Comparison of ENCODE assay signal across 14 cellular contexts in genomic region chr14:32703246-32703645, GRCh38.
DNase-seq lines count a peak whose midpoint lies in the region; ATAC-seq and TF ChIP-seq lines count a peak whose summit lies in the region.
"Had no signal": no experiment of that assay in that cellular context is flagged by ENCODE, and none has a peak within 500 bp of the region (broad histone marks: within the 10 kb centered on the region; RNA-seq: fewer than 3 reads in every experiment).

No MANE protein-coding gene starts in this region.

- H4K20me1 ChIP-seq in IMR-90 (ENCODE audit: insufficient read depth, low read length): no peaks in the 10 kb centered on the region
- H4K20me1 ChIP-seq in smooth muscle cell (ENCODE audit: low read depth): no peaks in the 10 kb centered on the region

- no peaks in the 10 kb centered on the region for H3K27me3 ChIP-seq in IMR-90 (ENCODE audit: control insufficient read depth, insufficient read depth, low read length)
- no peaks in the 10 kb centered on the region for H3K27me3 ChIP-seq in smooth muscle cell (ENCODE audit: low read depth)
- no peaks in the 10 kb centered on the region for H3K27me3 ChIP-seq in Caco-2 (replicated peaks; ENCODE audit: control insufficient read depth, insufficient read depth, low read length)
- no peaks in the 10 kb centered on the region for H3K27me3 ChIP-seq in Peyer's patch

- no peak overlapping the region for H2AK5ac ChIP-seq in IMR-90 (ENCODE audit: low read depth, low read length)

- CTCF ChIA-PET in IMR-90 (lab: Yijun Ruan, JAX) (no interaction called here), Caco-2 (lab: Charles Lee) (no interaction called here)

- no peaks in the 10 kb centered on the region for H3F3A ChIP-seq in smooth muscle cell (ENCODE audit: low read depth)

- no peaks in the 10 kb centered on the region for H3K4me1 Mint-ChIP-seq in Caco-2 (ENCODE audit: low read depth, unreplicated experiment)

- H3K4me3 ChIP-seq in IMR-90 (ENCODE audit: insufficient read depth, low read depth, low read length) (no peak overlapping the region), smooth muscle cell (no peak overlapping the region), Caco-2 (ENCODE audit: low read depth, low read length) (no peak overlapping the region), Peyer's patch (no peak overlapping the region)
- H3K4me3 ChIP-seq: GM12878 had no signal

- H3K4me2 ChIP-seq in IMR-90 (ENCODE audit: low read depth, low read length) (no peak overlapping the region), smooth muscle cell (peak overlapping the region; percentile 75)
- H3K4me2 ChIP-seq: KMS-11, SK-N-SH had no signal

- H3K4ac ChIP-seq in IMR-90 (ENCODE audit: low read depth, low read length): no peak overlapping the region

- DNase-seq in IMR-90: no peak
- DNase-seq in epidermal melanocyte (ENCODE audit: insufficient read length, low spot score): peak; percentile 52
- DNase-seq in lung microvascular endothelial cell (ENCODE audit: low read depth in 2 of 2): peak; percentile 3 to 37
- no peak for DNase-seq in smooth muscle cell (lab: John Stamatoyannopoulos, UW; ENCODE audit: unreplicated experiment)
- DNase-seq in Caco-2: no peak
- DNase-seq in NCI-H748 (lab: John Stamatoyannopoulos, UW; ENCODE audit: unreplicated experiment): no peak
- DNase-seq in Peyer's patch: no peak
- DNase-seq: NCI-H2227 treated with DMSO at 0.1 percent for 48 hours, SK-N-SH had no signal

- no peak overlapping the region for H3K9ac ChIP-seq in IMR-90 (ENCODE audit: low read depth, low read length)
- peak overlapping the region; percentile 74 for H3K9ac ChIP-seq in smooth muscle cell (ENCODE audit: low read depth)
- H3K9ac ChIP-seq: KMS-11, SK-N-SH had no signal

- TF ChIP-seq CTCF in IMR-90 (conservative IDR thresholded peaks at IDR 0.05; ENCODE audit: low read depth, low read length): no peak
- TF ChIP-seq CTCF in smooth muscle cell (IDR thresholded peaks at IDR 0.05; ENCODE audit: borderline replicate concordance, insufficient read depth, poor library complexity, severe bottlenecking): no peak
- no peak for TF ChIP-seq CTCF in Caco-2 (IDR thresholded peaks at IDR 0.05; ENCODE audit: insufficient read depth in 1 of 2, low read depth in 1 of 2, low read length in 1 of 2, severe bottlenecking in 1 of 2, unreplicated experiment in 1 of 2)
- no peak for TF ChIP-seq CTCF in Peyer's patch (IDR thresholded peaks at IDR 0.05)

- no peak overlapping the region for H2BK5ac ChIP-seq in IMR-90 (ENCODE audit: low read depth, low read length, poor library complexity, severe bottlenecking)

- ATAC-seq in IMR-90 (ENCODE audit: low read depth): no peak
- ATAC-seq in HG02623 (IDR thresholded peaks at IDR 0.05; ENCODE audit: unreplicated experiment): no peak

- TF ChIP-seq POLR2A in IMR-90 (IDR thresholded peaks at IDR 0.05; ENCODE audit: low read depth, low read length): no peak
- TF ChIP-seq POLR2A in Peyer's patch (IDR thresholded peaks at IDR 0.05): no peak

- no peak overlapping the region for H2BK120ac ChIP-seq in IMR-90 (ENCODE audit: low read depth, low read length)

- H2AFZ ChIP-seq in IMR-90 (replicated peaks; ENCODE audit: low read length, poor library complexity) (no peak overlapping the region), smooth muscle cell (ENCODE audit: low read depth) (peak overlapping the region; percentile 83)

- no peaks in the 10 kb centered on the region for H3K9me1 ChIP-seq in IMR-90 (ENCODE audit: insufficient read depth, low read length)

- H3K36me3 ChIP-seq in IMR-90 (ENCODE audit: control insufficient read depth, insufficient read depth, low read length): no peaks in the 10 kb centered on the region
- H3K36me3 ChIP-seq in smooth muscle cell (ENCODE audit: low read depth): no peaks in the 10 kb centered on the region
- H3K36me3 ChIP-seq in Caco-2 (ENCODE audit: control insufficient read depth, insufficient read depth, low read length): no peaks in the 10 kb centered on the region
- H3K36me3 ChIP-seq in Peyer's patch: no peaks in the 10 kb centered on the region

- TF ChIP-seq RAD21 in IMR-90 (IDR thresholded peaks at IDR 0.05; ENCODE audit: low read length): no peak

- in situ Hi-C loops in IMR-90 (cut with MboI; ENCODE audit: low sequenced_read_pairs): no loop called here

- no peak overlapping the region for H2AK9ac ChIP-seq in IMR-90 (replicated peaks; ENCODE audit: low read depth, low read length, poor library complexity)

- POLR2A ChIA-PET in IMR-90 (lab: Charles Lee; ENCODE audit: unreplicated experiment): no interaction called here
- POLR2A ChIA-PET in Caco-2 (lab: Charles Lee): no interaction called here

- no peaks in the 10 kb centered on the region for H3K9me3 Mint-ChIP-seq in Caco-2 (ENCODE audit: unreplicated experiment)
- H3K9me3 Mint-ChIP-seq: CD4-positive, alpha-beta memory T cell; stimulated activated naive CD8-positive, alpha-beta T cell treated with anti-CD3 and anti-CD28 coated beads, Interleukin-15, Interleukin-2, amounts not matched to agents 100 ng/mL and 50 ng/mL, for 24 hours had no signal

- no peak overlapping the region for H3K14ac ChIP-seq in IMR-90 (replicated peaks; ENCODE audit: low read depth, low read length)

- BruUV-seq in IMR-90 (replicated peaks; lab: Mats Ljungman, UMichigan) (no TSS peak), Caco-2 (replicated peaks; lab: Mats Ljungman, UMichigan) (no TSS peak)

- H3K79me2 ChIP-seq in smooth muscle cell (ENCODE audit: low read depth): no peaks in the 10 kb centered on the region

- no peak overlapping the region for H3K23ac ChIP-seq in IMR-90 (ENCODE audit: low read depth, low read length)

- no peak overlapping the region for H3K27ac Mint-ChIP-seq in Caco-2 (ENCODE audit: unreplicated experiment)
- H3K27ac Mint-ChIP-seq: stimulated activated naive CD8-positive, alpha-beta T cell treated with anti-CD3 and anti-CD28 coated beads, Interleukin-15, Interleukin-2, amounts not matched to agents 100 ng/mL and 50 ng/mL, for 24 hours had no signal

- H2BK15ac ChIP-seq in IMR-90 (ENCODE audit: low read depth, low read length): no peak overlapping the region

- no peak overlapping the region for H3K56ac ChIP-seq in IMR-90 (ENCODE audit: extremely low read depth, insufficient read depth, low read length)

- H3K27ac ChIP-seq in IMR-90 (ENCODE audit: insufficient read depth, low read length): no peak overlapping the region
- H3K27ac ChIP-seq in smooth muscle cell (ENCODE audit: low read depth): peak overlapping the region; percentile 93
- peak overlapping the region in 2 of 4 donors; percentile 44 to 62 for H3K27ac ChIP-seq in Peyer's patch
- H3K27ac ChIP-seq: KMS-11 had no signal

- H3K9me3 ChIP-seq in IMR-90 (ENCODE audit: control insufficient read depth, insufficient read depth, low read length) (no peaks in the 10 kb centered on the region), smooth muscle cell (replicated peaks; ENCODE audit: low read depth) (no peaks in the 10 kb centered on the region), Caco-2 (no peaks in the 10 kb centered on the region), Peyer's patch (no peaks in the 10 kb centered on the region)
- H3K9me3 ChIP-seq: SK-N-SH had no signal

- no peaks in the 10 kb centered on the region for H3K79me1 ChIP-seq in IMR-90 (ENCODE audit: low read depth in 1 of 2, low read length in 2 of 2)

- H4K91ac ChIP-seq in IMR-90 (ENCODE audit: insufficient read depth, low read depth, low read length): no peak overlapping the region

- H2BK20ac ChIP-seq in IMR-90 (ENCODE audit: low read depth, low read length): no peak overlapping the region

- no peak overlapping the region for H3K18ac ChIP-seq in IMR-90 (ENCODE audit: low read depth, low read length)

- no peaks in the 10 kb centered on the region for H3K36me3 Mint-ChIP-seq in Caco-2 (ENCODE audit: insufficient read depth, unreplicated experiment)
- H3K36me3 Mint-ChIP-seq: CD4-positive, alpha-beta memory T cell had no signal

- no peak overlapping the region for H4K5ac ChIP-seq in IMR-90 (ENCODE audit: low read depth, low read length)

- 29% methylated on average over 2 of the region's 4 CpGs; no CpG with 5 or more reads in 1 of the 2 experiments for WGBS in IMR-90 (ENCODE audit: extremely low coverage in 2 of 2, insufficient read length in 1 of 2), 2 experiments
- 65% methylated on average over 4 of the region's 4 CpGs for WGBS in smooth muscle cell (ENCODE audit: low lambda C conversion rate)

- no peak overlapping the region for H3K4me3 Mint-ChIP-seq in Caco-2 (ENCODE audit: unreplicated experiment)
- H3K4me3 Mint-ChIP-seq: stimulated activated naive CD8-positive, alpha-beta T cell treated with anti-CD3 and anti-CD28 coated beads, Interleukin-15, Interleukin-2, amounts not matched to agents 100 ng/mL and 50 ng/mL, for 24 hours had no signal

- peaks cover 11% of the 10 kb centered on the region for H3K27me3 Mint-ChIP-seq in Caco-2 (ENCODE audit: insufficient read depth, unreplicated experiment)
- H3K27me3 Mint-ChIP-seq: CD4-positive, alpha-beta memory T cell; stimulated activated naive CD8-positive, alpha-beta T cell treated with anti-CD3 and anti-CD28 coated beads, Interleukin-15, Interleukin-2, amounts not matched to agents 100 ng/mL and 50 ng/mL, for 24 hours had no signal

- H4K8ac ChIP-seq in IMR-90 (ENCODE audit: low read depth in 2 of 2, low read length in 2 of 2): no peak overlapping the region

- intact Hi-C loops in IMR-90 (cut with micrococcal nuclease): no loop called here
- intact Hi-C loops in Caco-2 (cut with micrococcal nuclease; ENCODE audit: unreplicated experiment): no loop called here

- dilution Hi-C loops in IMR-90 (cut with HindIII; ENCODE audit: low sequenced_read_pairs, unreplicated experiment): no loop called here

- H3K4me1 ChIP-seq in IMR-90 (ENCODE audit: control insufficient read depth, insufficient read depth, low read length) (no peaks in the 10 kb centered on the region), smooth muscle cell (ENCODE audit: low read depth) (peaks cover 22% of the 10 kb centered on the region), Caco-2 (no peaks in the 10 kb centered on the region), Peyer's patch (no peaks in the 10 kb centered on the region)

TF ChIP-seq in IMR-90, 13 proteins besides CTCF, POLR2A, EP300 and RAD21:
- TF ChIP-seq FOS (IDR thresholded peaks at IDR 0.05; ENCODE audit: low read depth, low read length) (no peak), BHLHE40 (IDR thresholded peaks at IDR 0.05; ENCODE audit: low read depth, low read length) (no peak), MAFK (IDR thresholded peaks at IDR 0.05; ENCODE audit: low read depth, low read length) (peak; percentile 75), RCOR1 (IDR thresholded peaks at IDR 0.05; ENCODE audit: insufficient replicate concordance, low read length) (no peak)

Comparison
In these comparisons a context has a peak if more than half of its experiments do, and no peak if none do; other contexts are left out.
1. DNase-seq: peak in epidermal melanocyte (single experiment) and lung microvascular endothelial cell (2 of 2); none in IMR-90 (single experiment), smooth muscle cell (single experiment), Caco-2 (0 of 2), NCI-H748 (single experiment) and Peyer's patch (0 of 3).